ENCODE assay signal across 8 cellular contexts in the genomic region with DNA sequence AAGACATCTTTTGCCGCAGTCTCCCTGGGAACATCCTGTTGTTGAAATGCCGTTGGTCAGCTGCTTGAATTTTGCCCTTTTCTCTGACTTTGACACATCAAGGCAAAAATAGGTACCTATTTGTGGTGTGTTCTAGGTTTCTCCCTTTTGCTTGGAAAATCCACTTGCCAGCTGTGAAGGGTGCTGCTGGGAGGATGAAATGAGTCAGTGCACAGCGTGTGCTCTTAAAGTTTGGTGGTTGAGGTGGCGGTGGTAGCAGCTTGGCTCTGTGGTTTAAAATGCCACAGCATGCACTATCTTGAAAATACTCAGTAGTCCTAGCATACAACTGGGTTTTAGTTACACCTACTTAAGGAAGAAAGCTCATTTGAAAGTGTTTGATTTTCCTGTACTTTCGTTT.
DNase-seq lines count a peak whose midpoint lies in the region; ATAC-seq, FAIRE-seq and TF ChIP-seq lines count a peak whose summit lies in the region.

No MANE protein-coding gene starts in this region.

- POLR2A ChIA-PET in PC-9 (lab: Charles Lee; ENCODE audit: unreplicated experiment), result interaction anchor here (0.6 to 1.1 kb wide), 5 partner anchors 23 to 185 kb away, joined by 3 read pairs; no protein-coding TSS in a partner anchor

- H3K27me3 ChIP-seq in PC-9 (ENCODE audit: insufficient read depth, low read depth) (no peaks in the 10 kb centered on the region), BE2C (no peaks in the 10 kb centered on the region)

- peak; percentile 12 for DNase-seq in GM19239 (ENCODE audit: insufficient read length, low spot score)
- DNase-seq in PC-9, result no peak
- DNase-seq in activated naive CD4-positive, alpha-beta T cell treated with anti-CD3 and anti-CD28 coated beads, Interleukin-2, amount 50 U/mL, for 16 hours, result peak; percentile 62
- DNase-seq in immature natural killer cell, result peak; percentile 68 to 72 (median 71)
- peak; percentile 30 to 67 (median 54) for DNase-seq in stimulated activated CD4-positive, alpha-beta T cell treated with anti-CD3 and anti-CD28 coated beads, TNF-alpha, amount 100 ng/mL, for 24 hours (ENCODE audit: low read depth in 3 of 3)
- no peak for DNase-seq in NCI-H1417 treated with DMSO at 0.1 percent for 48 hours (lab: John Stamatoyannopoulos, UW)
- DNase-seq in BE2C, result no peak

- peak overlapping the region; percentile 84 to 98 (median 92) for H3K27ac Mint-ChIP-seq in immature natural killer cell

- CTCF ChIA-PET in PC-9 (lab: Charles Lee), result no interaction called here

- peaks cover 35% of the 10 kb centered on the region for H3K4me1 ChIP-seq in PC-9 (replicated peaks; ENCODE audit: insufficient read depth)
- no peaks in the 10 kb centered on the region for H3K4me1 ChIP-seq in BE2C

- ATAC-seq in HG03045 (IDR thresholded peaks at IDR 0.05; ENCODE audit: unreplicated experiment), result no peak

- no peak overlapping the region for H3K4me3 ChIP-seq in PC-9
- H3K4me3 ChIP-seq in BE2C (ENCODE audit: low read depth, low read length), result no peak overlapping the region

- 0 out of 2 replicates have a peak overlapping the region, but pooled peaks have one; percentile 8 for H3K4me2 ChIP-seq in PC-9

- no peaks in the 10 kb centered on the region for H3K36me3 ChIP-seq in PC-9 (ENCODE audit: low read depth)
- no peaks in the 10 kb centered on the region for H3K36me3 ChIP-seq in BE2C

- H3K9me3 Mint-ChIP-seq in immature natural killer cell, result no peaks in the 10 kb centered on the region

- no peak for TF ChIP-seq CTCF in PC-9 (conservative IDR thresholded peaks at IDR 0.05)
- TF ChIP-seq CTCF in BE2C (IDR thresholded peaks at IDR 0.05; ENCODE audit: low read depth, low read length), result no peak

- peak overlapping the region; percentile 65 to 85 (median 81) for H3K4me3 Mint-ChIP-seq in immature natural killer cell

- H3K4me1 Mint-ChIP-seq in immature natural killer cell, result peaks cover 67 to 69% of the 10 kb centered on the region in 2 donors

- no TSS peak for BruUV-seq in PC-9 (replicated peaks; lab: Mats Ljungman, UMichigan)

- H3K9me3 ChIP-seq in PC-9 (ENCODE audit: insufficient read depth, low read depth) (no peaks in the 10 kb centered on the region), BE2C (no peaks in the 10 kb centered on the region)

- H3K79me2 ChIP-seq in PC-9 (ENCODE audit: low read depth), result no peaks in the 10 kb centered on the region

- peak overlapping the region; percentile 28 for H3K27ac ChIP-seq in PC-9

- peaks cover 2 to 10% (median 10%) of the 10 kb centered on the region in 3 donors for H3K27me3 Mint-ChIP-seq in immature natural killer cell (ENCODE audit: low read depth in 3 of 3)

- H3F3A ChIP-seq in PC-9 (ENCODE audit: insufficient read depth, low read depth), result peaks cover 4% of the 10 kb centered on the region; the same call in 1 of the 2 replicates

- H4K20me1 ChIP-seq in PC-9 (ENCODE audit: insufficient read depth), result no peaks in the 10 kb centered on the region

- peak; percentile 85 for FAIRE-seq in GM19239 (lab: Jason Lieb, UNC)

- H3K9me2 ChIP-seq in PC-9 (ENCODE audit: insufficient read depth), result no peaks in the 10 kb centered on the region

- H3K36me3 Mint-ChIP-seq in immature natural killer cell, result peaks cover 0 to under 1% (median under 1%) of the 10 kb centered on the region in 3 donors

- no peak overlapping the region for H2AFZ ChIP-seq in PC-9

- intact Hi-C loops in PC-9 (cut with micrococcal nuclease; ENCODE audit: unreplicated experiment), result loop anchor here (1.0 kb wide), 1 partner anchor 44 kb away; no protein-coding TSS in a partner anchor

Comparison
In these comparisons a context has a peak if more than half of its experiments do, and no peak if none do; other contexts are left out.
1. DNase-seq: peak in GM19239 (single experiment), activated naive CD4-positive, alpha-beta T cell treated with anti-CD3 and anti-CD28 coated beads, Interleukin-2, amount 50 U/mL, for 16 hours (single experiment), immature natural killer cell (3 of 3) and stimulated activated CD4-positive, alpha-beta T cell treated with anti-CD3 and anti-CD28 coated beads, TNF-alpha, amount 100 ng/mL, for 24 hours (3 of 3); none in PC-9 (0 of 2), NCI-H1417 treated with DMSO at 0.1 percent for 48 hours (single experiment) and BE2C (single experiment).